31 cellular contexts compared by ENCODE assay signal in the genomic region with DNA sequence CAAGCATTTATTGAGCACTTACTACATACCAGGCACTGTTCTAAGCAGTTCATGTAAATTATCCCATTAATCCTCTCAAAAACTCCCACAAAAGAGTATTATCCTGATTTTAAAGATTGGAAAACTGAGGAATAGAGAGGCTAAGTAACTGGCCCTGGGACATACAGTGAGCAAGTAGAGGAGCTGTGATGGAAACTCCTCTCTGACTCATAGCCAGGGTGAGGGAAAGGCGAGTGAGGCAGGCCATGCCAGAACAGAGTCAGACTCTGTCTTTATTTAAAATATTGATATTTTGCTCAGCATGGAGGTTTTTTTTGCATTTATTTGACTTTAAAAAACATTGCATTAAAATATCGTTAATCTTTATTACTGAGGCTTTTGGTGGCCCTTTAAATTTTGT.
"Had no signal": no experiment of that assay in that cellular context is flagged by ENCODE, and none has a peak within 500 bp of the region (broad histone marks: within the 10 kb centered on the region; RNA-seq: fewer than 3 reads in every experiment).

No MANE protein-coding gene starts in this region.

- H3K4me3 ChIP-seq: ascending aorta, esophagus squamous epithelium, gastrocnemius medialis, lower lobe of right lung, thyroid gland, upper lobe of left lung, vagina had no signal

- H3K4me1 Mint-ChIP-seq: activated naive CD4-positive, alpha-beta T cell treated with anti-CD3 and anti-CD28 coated beads, Interleukin-2, amount 10 ng/mL, durations not matched to agents 7 days and 5 days; activated naive CD8-positive, alpha-beta T cell treated with anti-CD3 and anti-CD28 coated beads, Interleukin-2, amount 10 ng/mL, durations not matched to agents 7 days and 5 days; brain; nephron had no signal

- H3K27ac Mint-ChIP-seq: activated naive CD4-positive, alpha-beta T cell treated with anti-CD3 and anti-CD28 coated beads, Interleukin-2, amount 10 ng/mL, durations not matched to agents 7 days and 5 days; activated naive CD8-positive, alpha-beta T cell treated with anti-CD3 and anti-CD28 coated beads, Interleukin-2, amount 10 ng/mL, durations not matched to agents 7 days and 5 days; nephron; stimulated activated effector memory CD8-positive, alpha-beta T cell treated with anti-CD3 and anti-CD28 coated beads, Interleukin-12 subunit alpha, Interleukin-12 subunit beta, amount 100 ng/mL, for 72 hours; stimulated activated naive CD8-positive, alpha-beta T cell treated with anti-CD3 and anti-CD28 coated beads, Interleukin-15, Interleukin-2, amounts not matched to agents 100 ng/mL and 50 ng/mL, for 24 hours; T-helper 1 cell treated with Interleukin-12 subunit alpha and Interleukin-12 subunit beta and Interleukin-4 antibody, amounts not matched to agents 30 μg/mL and 1 μg/mL, for 36 hours had no signal

- H3K9me3 ChIP-seq: ascending aorta, gastrocnemius medialis, thyroid gland, upper lobe of left lung, vagina had no signal

- H3K9me3 Mint-ChIP-seq: activated naive CD4-positive, alpha-beta T cell treated with anti-CD3 and anti-CD28 coated beads, Interleukin-2, amount 10 ng/mL, durations not matched to agents 7 days and 5 days; immature natural killer cell; stimulated activated effector memory CD8-positive, alpha-beta T cell treated with anti-CD3 and anti-CD28 coated beads, Interleukin-12 subunit alpha, Interleukin-12 subunit beta, amount 100 ng/mL, for 72 hours; T-helper 1 cell treated with Interleukin-12 subunit alpha and Interleukin-12 subunit beta and Interleukin-4 antibody, amounts not matched to agents 30 μg/mL and 1 μg/mL, for 36 hours had no signal

- DNase-seq: activated CD4-positive, alpha-beta T cell treated with anti-CD3 and anti-CD28 coated beads for 48 hours; activated CD4-positive, alpha-beta T cell treated with anti-CD3 and anti-CD28 coated beads, Interleukin-2, amount 50 U/mL, for 48 hours; activated CD8-positive, alpha-beta memory T cell treated with anti-CD3 and anti-CD28 coated beads for 24 hours; activated gamma-delta T cell; activated naive CD4-positive, alpha-beta T cell treated with anti-CD3 and anti-CD28 coated beads, Interleukin-2, amount 10 ng/mL, durations not matched to agents 7 days and 5 days; activated naive CD8-positive, alpha-beta T cell treated with anti-CD3 and anti-CD28 coated beads, Interleukin-2, amount 10 ng/mL, durations not matched to agents 7 days and 5 days; caudate nucleus; esophagus squamous epithelium; gastrocnemius medialis; hippocampal formation; immature natural killer cell; lower lobe of right lung; retina; small intestine; stimulated activated CD4-positive, alpha-beta T cell treated with anti-CD3 and anti-CD28 coated beads, Interleukin-4, amount 100 ng/mL, for 24 hours; substantia nigra; SW 1271; T-helper 9 cell; thyroid gland; upper lobe of left lung; WERI-Rb-1 had no signal

- H3K27ac ChIP-seq: ascending aorta, esophagus squamous epithelium, gastrocnemius medialis, lower lobe of right lung, thyroid gland, upper lobe of left lung, vagina, WERI-Rb-1 had no signal

- ATAC-seq: activated CD4-positive, CD25-positive, alpha-beta regulatory T cell treated with anti-CD3 and anti-CD28 coated beads, Interleukin-2, amount 50 U/mL, for 24 hours; gastrocnemius medialis; left lobe of liver; lower lobe of right lung; sciatic nerve; stimulated activated effector memory CD8-positive, alpha-beta T cell treated with anti-CD3 and anti-CD28 coated beads, Interleukin-12 subunit alpha, Interleukin-12 subunit beta, amount 100 ng/mL, for 72 hours had no signal

- H3K27me3 Mint-ChIP-seq: brain had no signal

- FAIRE-seq: small intestine had no signal

- H3K4me3 Mint-ChIP-seq: activated naive CD4-positive, alpha-beta T cell treated with anti-CD3 and anti-CD28 coated beads, Interleukin-2, amount 10 ng/mL, durations not matched to agents 7 days and 5 days; activated naive CD8-positive, alpha-beta T cell treated with anti-CD3 and anti-CD28 coated beads, Interleukin-2, amount 10 ng/mL, durations not matched to agents 7 days and 5 days; brain; nephron; stimulated activated effector memory CD8-positive, alpha-beta T cell treated with anti-CD3 and anti-CD28 coated beads, Interleukin-12 subunit alpha, Interleukin-12 subunit beta, amount 100 ng/mL, for 72 hours; stimulated activated naive CD8-positive, alpha-beta T cell treated with anti-CD3 and anti-CD28 coated beads, Interleukin-15, Interleukin-2, amounts not matched to agents 100 ng/mL and 50 ng/mL, for 24 hours; T-helper 1 cell treated with Interleukin-12 subunit alpha and Interleukin-12 subunit beta and Interleukin-4 antibody, amounts not matched to agents 30 μg/mL and 1 μg/mL, for 36 hours had no signal

- H3K27me3 ChIP-seq: ascending aorta, esophagus squamous epithelium, gastrocnemius medialis, thyroid gland, upper lobe of left lung, vagina had no signal

- H3K36me3 Mint-ChIP-seq: activated naive CD4-positive, alpha-beta T cell treated with anti-CD3 and anti-CD28 coated beads, Interleukin-2, amount 10 ng/mL, durations not matched to agents 7 days and 5 days had no signal

- H3K36me3 ChIP-seq: ascending aorta, gastrocnemius medialis, lower lobe of right lung, thyroid gland, upper lobe of left lung, WERI-Rb-1 had no signal

- H3K4me1 ChIP-seq: ascending aorta, gastrocnemius medialis, lower lobe of right lung, vagina had no signal
